In the genomic region with DNA sequence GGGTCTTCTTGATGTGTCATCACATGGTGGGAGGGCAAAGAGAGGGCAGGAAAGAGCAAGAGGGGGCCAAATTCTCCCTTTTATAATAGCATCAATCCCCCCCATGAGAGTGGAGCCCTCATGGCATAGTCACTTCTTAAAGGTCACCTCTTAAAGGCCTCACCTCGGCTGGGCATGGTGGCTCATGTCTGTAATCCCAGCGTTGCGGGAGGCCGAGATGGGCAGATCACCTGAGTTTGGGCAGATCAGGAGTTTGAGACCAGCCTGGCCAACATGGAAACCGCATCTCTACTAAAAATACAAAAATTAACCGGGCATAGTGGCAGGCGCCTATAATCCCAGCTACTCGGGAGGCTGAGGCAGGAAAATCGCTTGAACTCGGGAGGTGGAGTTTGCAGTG, we compare ENCODE assay signal across 15 cellular contexts.
DNase-seq lines count a peak whose midpoint lies in the region; ATAC-seq and TF ChIP-seq lines count a peak whose summit lies in the region.
"Had no signal": no experiment of that assay in that cellular context is flagged by ENCODE, and none has a peak within 500 bp of the region (broad histone marks: within the 10 kb centered on the region; RNA-seq: fewer than 3 reads in every experiment).

No MANE protein-coding gene starts in this region.

- H3K27ac Mint-ChIP-seq in activated CD8-positive, alpha-beta memory T cell treated with anti-CD3 and anti-CD28 coated beads, Interleukin-2, amount 10 ng/mL, durations not matched to agents 7 days and 5 days = no peak overlapping the region
- no peak overlapping the region for H3K27ac Mint-ChIP-seq in endothelial cell (ENCODE audit: unreplicated experiment)
- no peak overlapping the region for H3K27ac Mint-ChIP-seq in chondrocyte (ENCODE audit: unreplicated experiment)
- H3K27ac Mint-ChIP-seq: CD4-positive, alpha-beta T cell; CD8-positive, alpha-beta T cell had no signal

- CTCF ChIA-PET in activated CD8-positive, alpha-beta memory T cell treated with anti-CD3 and anti-CD28 coated beads, Interleukin-2, amount 10 ng/mL, durations not matched to agents 7 days and 5 days (lab: Charles Lee) = no interaction called here

- no peak for ATAC-seq in activated CD8-positive, alpha-beta memory T cell treated with anti-CD3 and anti-CD28 coated beads, Interleukin-2, amount 10 ng/mL, durations not matched to agents 7 days and 5 days
- ATAC-seq: A549; CD8-positive, alpha-beta T cell; GM12878 had no signal

- DNase-seq in activated CD8-positive, alpha-beta memory T cell treated with anti-CD3 and anti-CD28 coated beads, Interleukin-2, amount 50 U/mL, for 48 hours = peak; percentile 12
- no peak for DNase-seq in activated CD8-positive, alpha-beta memory T cell treated with anti-CD3 and anti-CD28 coated beads, Interleukin-2, amount 10 ng/mL, durations not matched to agents 7 days and 5 days
- DNase-seq in endothelial cell (ENCODE audit: low spot score) (no peak), mesenteric fat pad (ENCODE audit: low spot score) (peak; percentile 22), chondrocyte (ENCODE audit: low spot score) (no peak)
- DNase-seq: AML-193; Caco-2; Calu3; CD4-positive, alpha-beta T cell; DMS79 treated with DMSO at 0.1 percent for 48 hours; GF-D8 had no signal

- peaks cover 3% of the 10 kb centered on the region for H3K4me1 Mint-ChIP-seq in activated CD8-positive, alpha-beta memory T cell treated with anti-CD3 and anti-CD28 coated beads, Interleukin-2, amount 10 ng/mL, durations not matched to agents 7 days and 5 days
- H3K4me1 Mint-ChIP-seq in endothelial cell (ENCODE audit: unreplicated experiment) (peaks cover 1% of the 10 kb centered on the region), chondrocyte (ENCODE audit: low read depth) (peaks cover 5% of the 10 kb centered on the region)

- no peaks in the 10 kb centered on the region for H3K9me3 Mint-ChIP-seq in activated CD8-positive, alpha-beta memory T cell treated with anti-CD3 and anti-CD28 coated beads, Interleukin-2, amount 10 ng/mL, durations not matched to agents 7 days and 5 days (ENCODE audit: low read depth)
- H3K9me3 Mint-ChIP-seq in endothelial cell (ENCODE audit: unreplicated experiment) (no peaks in the 10 kb centered on the region), chondrocyte (ENCODE audit: low read depth) (no peaks in the 10 kb centered on the region)
- H3K9me3 Mint-ChIP-seq: CD4-positive, alpha-beta T cell; CD8-positive, alpha-beta T cell had no signal

- H3K27me3 Mint-ChIP-seq in activated CD8-positive, alpha-beta memory T cell treated with anti-CD3 and anti-CD28 coated beads, Interleukin-2, amount 10 ng/mL, durations not matched to agents 7 days and 5 days = no peaks in the 10 kb centered on the region
- H3K27me3 Mint-ChIP-seq in endothelial cell (ENCODE audit: unreplicated experiment) (peaks cover 1% of the 10 kb centered on the region), chondrocyte (ENCODE audit: low read depth) (no peaks in the 10 kb centered on the region)
- H3K27me3 Mint-ChIP-seq: B cell; CD4-positive, alpha-beta T cell had no signal

- H3K4me3 Mint-ChIP-seq in activated CD8-positive, alpha-beta memory T cell treated with anti-CD3 and anti-CD28 coated beads, Interleukin-2, amount 10 ng/mL, durations not matched to agents 7 days and 5 days = no peak overlapping the region
- H3K4me3 Mint-ChIP-seq in endothelial cell (ENCODE audit: unreplicated experiment) (peak overlapping the region; percentile 29), chondrocyte (ENCODE audit: unreplicated experiment) (no peak overlapping the region)
- H3K4me3 Mint-ChIP-seq: B cell; CD4-positive, alpha-beta T cell; CD8-positive, alpha-beta T cell had no signal

- TF ChIP-seq CTCF in endothelial cell (IDR thresholded peaks at IDR 0.05; ENCODE audit: unreplicated experiment) (no peak), chondrocyte (IDR thresholded peaks at IDR 0.05) (no peak)

- H3K36me3 Mint-ChIP-seq in activated CD8-positive, alpha-beta memory T cell treated with anti-CD3 and anti-CD28 coated beads, Interleukin-2, amount 10 ng/mL, durations not matched to agents 7 days and 5 days = peaks cover 19% of the 10 kb centered on the region
- H3K36me3 Mint-ChIP-seq in endothelial cell (ENCODE audit: low read depth, unreplicated experiment) = peaks cover 22% of the 10 kb centered on the region
- peaks cover 47% of the 10 kb centered on the region for H3K36me3 Mint-ChIP-seq in chondrocyte (ENCODE audit: low read depth)

Comparison
In these comparisons a context has a peak if more than half of its experiments do, and no peak if none do; other contexts are left out.
1. DNase-seq: peak in activated CD8-positive, alpha-beta memory T cell treated with anti-CD3 and anti-CD28 coated beads, Interleukin-2, amount 50 U/mL, for 48 hours (single experiment) and mesenteric fat pad (single experiment); none in activated CD8-positive, alpha-beta memory T cell treated with anti-CD3 and anti-CD28 coated beads, Interleukin-2, amount 10 ng/mL, durations not matched to agents 7 days and 5 days (single experiment), endothelial cell (single experiment) and chondrocyte (single experiment).